Comparison of ENCODE assay signal across 12 cellular contexts in the genomic region with DNA sequence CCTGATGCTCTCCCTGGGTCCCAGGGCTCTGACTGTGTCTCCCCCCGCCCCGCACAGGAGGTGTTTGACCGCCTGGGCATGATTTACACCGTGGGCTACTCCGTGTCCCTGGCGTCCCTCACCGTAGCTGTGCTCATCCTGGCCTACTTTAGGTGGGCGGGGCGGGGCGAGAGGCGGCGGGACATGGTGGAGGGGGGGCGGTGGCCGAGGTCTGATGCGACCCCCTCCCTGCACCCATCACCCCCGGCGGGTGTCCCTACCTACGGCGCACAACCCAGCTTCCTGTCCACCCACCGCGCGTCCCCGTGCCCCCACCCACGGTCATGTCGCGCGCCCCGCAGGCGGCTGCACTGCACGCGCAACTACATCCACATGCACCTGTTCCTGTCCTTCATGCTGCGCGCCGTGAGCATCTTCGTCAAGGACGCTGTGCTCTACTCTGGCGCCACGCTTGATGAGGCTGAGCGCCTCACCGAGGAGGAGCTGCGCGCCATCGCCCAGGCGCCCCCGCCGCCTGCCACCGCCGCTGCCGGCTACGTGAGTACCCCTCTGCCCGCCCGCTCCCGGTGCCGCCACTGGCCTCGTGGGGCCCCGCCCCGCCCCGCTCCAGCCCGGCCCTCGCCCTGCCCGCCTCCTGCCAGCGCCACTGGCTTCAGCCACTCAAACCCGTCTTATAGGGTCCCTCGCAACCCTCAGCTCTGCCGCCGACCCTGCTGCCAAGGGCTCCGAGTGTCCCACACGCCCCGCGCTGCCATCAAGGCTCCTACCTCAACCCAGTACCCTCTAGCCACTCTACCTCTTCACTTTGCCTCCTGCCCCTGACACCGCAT. TPM values are rescaled to one million over a fixed set of nuclear protein-coding genes. Genes with fewer than 3 reads are reported as not detected.
DNase-seq lines count a peak whose midpoint lies in the region; ATAC-seq, FAIRE-seq and TF ChIP-seq lines count a peak whose summit lies in the region.
"Had no signal": no experiment of that assay in that cellular context is flagged by ENCODE, and none has a peak within 500 bp of the region (broad histone marks: within the 10 kb centered on the region; RNA-seq: fewer than 3 reads in every experiment).

No MANE protein-coding gene starts in this region.

- H3K4me3 ChIP-seq in right atrium auricular region, result peak overlapping the region in 1 of 2 donors; percentile 24
- peak overlapping the region; percentile 29 to 39 for H3K4me3 ChIP-seq in ascending aorta
- no peak overlapping the region for H3K4me3 ChIP-seq in mucosa of descending colon
- peak overlapping the region; percentile 18 to 44 for H3K4me3 ChIP-seq in tibial artery
- H3K4me3 ChIP-seq in BE2C (ENCODE audit: low read depth, low read length), result no peak overlapping the region

- no peak for FAIRE-seq in RCC 7860 (lab: Jason Lieb, UNC)
- FAIRE-seq: G401.6, islet of Langerhans had no signal

- intact Hi-C loops in Right ventricle myocardium inferior (cut with DNase I) (no loop called here), ascending aorta (cut with DNase I) (no loop called here), mucosa of descending colon (cut with DNase I, micrococcal nuclease) (loop anchor here in 1 of 2 donors (10.0 kb wide), 1 partner anchor 194 kb away; a partner anchor contains a TSS), tibial artery (cut with DNase I; ENCODE audit: low total_unique reads) (no loop called here)

- H3K27me3 ChIP-seq in right atrium auricular region, result no peaks in the 10 kb centered on the region
- no peaks in the 10 kb centered on the region for H3K27me3 ChIP-seq in ascending aorta
- H3K27me3 ChIP-seq in tibial artery, result no peaks in the 10 kb centered on the region
- H3K27me3 ChIP-seq in BE2C, result no peaks in the 10 kb centered on the region

- DNase-seq in Right ventricle myocardium inferior (ENCODE audit: missing footprints), result peak; percentile 48
- no peak for DNase-seq in right atrium auricular region (ENCODE audit: low spot score)
- no peak for DNase-seq in ascending aorta (ENCODE audit: low spot score in 2 of 2)
- peak in 1 of 3 donors; percentile 45 for DNase-seq in mucosa of descending colon
- DNase-seq in tibial artery, result peak in 1 of 2 donors; percentile 72
- no peak for DNase-seq in RCC 7860 (ENCODE audit: low spot score)
- no peak for DNase-seq in BE2C
- DNase-seq: occipital lobe; stimulated activated CD4-positive, alpha-beta T cell treated with anti-CD3 and anti-CD28 coated beads, Interleukin-4, amount 100 ng/mL, for 4 hours had no signal

- H3K9me3 ChIP-seq in right atrium auricular region (no peaks in the 10 kb centered on the region), ascending aorta (no peaks in the 10 kb centered on the region), mucosa of descending colon (no peaks in the 10 kb centered on the region), tibial artery (no peaks in the 10 kb centered on the region), BE2C (no peaks in the 10 kb centered on the region)

- H3K4me1 ChIP-seq in right atrium auricular region (peaks cover 0 to 21% of the 10 kb centered on the region in 2 donors), ascending aorta (peaks cover 0 to 21% of the 10 kb centered on the region in 2 donors), mucosa of descending colon (ENCODE audit: low read depth) (peaks cover 3% of the 10 kb centered on the region), tibial artery (peaks cover 0 to 36% (median 32%) of the 10 kb centered on the region in 4 donors), BE2C (no peaks in the 10 kb centered on the region)

- no peak for ATAC-seq in Right ventricle myocardium inferior
- ATAC-seq in mucosa of descending colon, result peak; percentile 24
- ATAC-seq in HG03378 (IDR thresholded peaks at IDR 0.05; ENCODE audit: unreplicated experiment), result no peak

- TF ChIP-seq CTCF in right atrium auricular region (IDR thresholded peaks at IDR 0.05) (no peak), ascending aorta (IDR thresholded peaks at IDR 0.05) (no peak), mucosa of descending colon (IDR thresholded peaks at IDR 0.05) (no peak), tibial artery (IDR thresholded peaks at IDR 0.05) (no peak), BE2C (IDR thresholded peaks at IDR 0.05; ENCODE audit: low read depth, low read length) (no peak)

- H3K36me3 ChIP-seq in right atrium auricular region, result no peaks in the 10 kb centered on the region
- H3K36me3 ChIP-seq in ascending aorta, result no peaks in the 10 kb centered on the region
- no peaks in the 10 kb centered on the region for H3K36me3 ChIP-seq in mucosa of descending colon (ENCODE audit: low read depth)
- peaks cover 0 to 4% (median 0%) of the 10 kb centered on the region in 3 donors for H3K36me3 ChIP-seq in tibial artery
- H3K36me3 ChIP-seq in BE2C, result no peaks in the 10 kb centered on the region

- H3K27ac ChIP-seq in right atrium auricular region (no peak overlapping the region), ascending aorta (no peak overlapping the region), tibial artery (peak overlapping the region; percentile 39 to 68)

RNA-seq across cellular contexts. Expression of a gene that starts 21.0 kb away (rescaled TPM):
- total RNA-seq in Right ventricle myocardium inferior (12.7 TPM), right atrium auricular region (10 to 100 TPM in 1 of 2 donors, 1 to 10 TPM in 1; 7.2 to 10.1 TPM), ascending aorta (10.3 TPM), mucosa of descending colon (1 to 10 TPM in 2 of 3 donors, under 1 TPM in 1; 0.87 to 4.6 (median 1.9) TPM)
- not detected for polyA plus RNA-seq in BE2C (2012; ENCODE audit: insufficient read depth, insufficient read length, low read depth)

RNA-seq across cellular contexts. Expression of a gene that starts 35.3 kb away (rescaled TPM):
- total RNA-seq in Right ventricle myocardium inferior (11,437 TPM), right atrium auricular region (100 to 1,000 TPM; 208 to 223 TPM), ascending aorta (3.6 TPM), mucosa of descending colon (1 to 10 TPM in 2 of 3 donors, under 1 TPM in 1; 0.32 to 3.1 (median 1.2) TPM)
- polyA plus RNA-seq in BE2C (2012; ENCODE audit: insufficient read depth, insufficient read length, low read depth), result not detected
- total RNA-seq: occipital lobe had no signal

Comparison
In these comparisons a context has a peak if more than half of its experiments do, and no peak if none do; other contexts are left out.
1. RNA of a gene that starts 35.3 kb away (total RNA-seq): 11,437 TPM in Right ventricle myocardium inferior (single experiment); 208 to 223 TPM in right atrium auricular region, 3.6 TPM in ascending aorta (single experiment) and 0.32 to 3.1 TPM in mucosa of descending colon; every median in the first group is over 10 times any median in the second.
2. H3K27ac ChIP-seq: peak in tibial artery (2 of 2); none in right atrium auricular region (0 of 2) and ascending aorta (0 of 2).
3. H3K4me3 ChIP-seq: peak in ascending aorta (2 of 2) and tibial artery (2 of 2); none in mucosa of descending colon (single experiment) and BE2C (single experiment).